2 cellular contexts compared by ENCODE assay signal in the genomic region with DNA sequence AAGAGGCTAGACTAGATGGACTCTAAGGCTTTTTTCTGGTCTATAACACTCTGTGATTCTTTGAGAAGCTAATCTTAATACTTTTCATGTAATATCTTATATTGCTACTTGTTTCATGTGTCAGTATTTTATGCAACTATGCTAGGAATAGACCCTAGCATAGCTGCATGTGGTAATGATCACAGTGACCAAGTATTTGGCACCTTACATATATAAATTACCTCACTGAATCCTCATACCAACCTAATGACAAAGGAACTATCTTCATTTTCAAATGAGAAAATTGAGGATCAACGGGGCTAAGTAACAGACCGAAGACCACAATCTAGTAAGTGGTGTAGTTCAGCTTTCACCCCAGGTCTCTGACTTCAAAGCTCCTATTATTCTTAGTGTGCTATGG.
TF ChIP-seq lines count a peak whose summit lies in the region.

No MANE protein-coding gene starts in this region.

TF ChIP-seq in SK-N-SH, 30 proteins besides CTCF, POLR2A, EP300 and RAD21 (continued from another document):
- TF ChIP-seq, protein P1, sequence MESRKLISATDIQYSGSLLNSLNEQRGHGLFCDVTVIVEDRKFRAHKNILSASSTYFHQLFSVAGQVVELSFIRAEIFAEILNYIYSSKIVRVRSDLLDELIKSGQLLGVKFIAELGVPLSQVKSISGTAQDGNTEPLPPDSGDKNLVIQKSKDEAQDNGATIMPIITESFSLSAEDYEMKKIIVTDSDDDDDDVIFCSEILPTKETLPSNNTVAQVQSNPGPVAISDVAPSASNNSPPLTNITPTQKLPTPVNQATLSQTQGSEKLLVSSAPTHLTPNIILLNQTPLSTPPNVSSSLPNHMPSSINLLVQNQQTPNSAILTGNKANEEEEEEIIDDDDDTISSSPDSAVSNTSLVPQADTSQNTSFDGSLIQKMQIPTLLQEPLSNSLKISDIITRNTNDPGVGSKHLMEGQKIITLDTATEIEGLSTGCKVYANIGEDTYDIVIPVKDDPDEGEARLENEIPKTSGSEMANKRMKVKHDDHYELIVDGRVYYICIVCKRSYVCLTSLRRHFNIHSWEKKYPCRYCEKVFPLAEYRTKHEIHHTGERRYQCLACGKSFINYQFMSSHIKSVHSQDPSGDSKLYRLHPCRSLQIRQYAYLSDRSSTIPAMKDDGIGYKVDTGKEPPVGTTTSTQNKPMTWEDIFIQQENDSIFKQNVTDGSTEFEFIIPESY (IDR thresholded peaks at IDR 0.05; ENCODE audit: borderline replicate concordance, low read depth) = no peak
- no peak for TF ChIP-seq TAF1 (IDR thresholded peaks at IDR 0.05; ENCODE audit: borderline replicate concordance, low read depth, low read length)
- TF ChIP-seq TCF12 (IDR thresholded peaks at IDR 0.05) = no peak
- no peak for TF ChIP-seq NRF1 (IDR thresholded peaks at IDR 0.05; ENCODE audit: low read depth, low read length)
- TF ChIP-seq, protein P2, sequence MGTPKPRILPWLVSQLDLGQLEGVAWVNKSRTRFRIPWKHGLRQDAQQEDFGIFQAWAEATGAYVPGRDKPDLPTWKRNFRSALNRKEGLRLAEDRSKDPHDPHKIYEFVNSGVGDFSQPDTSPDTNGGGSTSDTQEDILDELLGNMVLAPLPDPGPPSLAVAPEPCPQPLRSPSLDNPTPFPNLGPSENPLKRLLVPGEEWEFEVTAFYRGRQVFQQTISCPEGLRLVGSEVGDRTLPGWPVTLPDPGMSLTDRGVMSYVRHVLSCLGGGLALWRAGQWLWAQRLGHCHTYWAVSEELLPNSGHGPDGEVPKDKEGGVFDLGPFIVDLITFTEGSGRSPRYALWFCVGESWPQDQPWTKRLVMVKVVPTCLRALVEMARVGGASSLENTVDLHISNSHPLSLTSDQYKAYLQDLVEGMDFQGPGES (IDR thresholded peaks at IDR 0.05; ENCODE audit: low read depth, low read length) = no peak
- TF ChIP-seq CHD2 (IDR thresholded peaks at IDR 0.05; ENCODE audit: low read length, partially characterized antibody) = no peak
- TF ChIP-seq TEAD4 (IDR thresholded peaks at IDR 0.05; ENCODE audit: borderline replicate concordance, insufficient read depth) = no peak
- TF ChIP-seq MXI1 (IDR thresholded peaks at IDR 0.05; ENCODE audit: low read depth, low read length) = no peak
- no peak for TF ChIP-seq RCOR1 (IDR thresholded peaks at IDR 0.05; ENCODE audit: low read length)
- TF ChIP-seq, protein P3, sequence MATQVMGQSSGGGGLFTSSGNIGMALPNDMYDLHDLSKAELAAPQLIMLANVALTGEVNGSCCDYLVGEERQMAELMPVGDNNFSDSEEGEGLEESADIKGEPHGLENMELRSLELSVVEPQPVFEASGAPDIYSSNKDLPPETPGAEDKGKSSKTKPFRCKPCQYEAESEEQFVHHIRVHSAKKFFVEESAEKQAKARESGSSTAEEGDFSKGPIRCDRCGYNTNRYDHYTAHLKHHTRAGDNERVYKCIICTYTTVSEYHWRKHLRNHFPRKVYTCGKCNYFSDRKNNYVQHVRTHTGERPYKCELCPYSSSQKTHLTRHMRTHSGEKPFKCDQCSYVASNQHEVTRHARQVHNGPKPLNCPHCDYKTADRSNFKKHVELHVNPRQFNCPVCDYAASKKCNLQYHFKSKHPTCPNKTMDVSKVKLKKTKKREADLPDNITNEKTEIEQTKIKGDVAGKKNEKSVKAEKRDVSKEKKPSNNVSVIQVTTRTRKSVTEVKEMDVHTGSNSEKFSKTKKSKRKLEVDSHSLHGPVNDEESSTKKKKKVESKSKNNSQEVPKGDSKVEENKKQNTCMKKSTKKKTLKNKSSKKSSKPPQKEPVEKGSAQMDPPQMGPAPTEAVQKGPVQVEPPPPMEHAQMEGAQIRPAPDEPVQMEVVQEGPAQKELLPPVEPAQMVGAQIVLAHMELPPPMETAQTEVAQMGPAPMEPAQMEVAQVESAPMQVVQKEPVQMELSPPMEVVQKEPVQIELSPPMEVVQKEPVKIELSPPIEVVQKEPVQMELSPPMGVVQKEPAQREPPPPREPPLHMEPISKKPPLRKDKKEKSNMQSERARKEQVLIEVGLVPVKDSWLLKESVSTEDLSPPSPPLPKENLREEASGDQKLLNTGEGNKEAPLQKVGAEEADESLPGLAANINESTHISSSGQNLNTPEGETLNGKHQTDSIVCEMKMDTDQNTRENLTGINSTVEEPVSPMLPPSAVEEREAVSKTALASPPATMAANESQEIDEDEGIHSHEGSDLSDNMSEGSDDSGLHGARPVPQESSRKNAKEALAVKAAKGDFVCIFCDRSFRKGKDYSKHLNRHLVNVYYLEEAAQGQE (IDR thresholded peaks at IDR 0.05; ENCODE audit: low read depth, low read length) = no peak
- TF ChIP-seq POLR2AphosphoS5 (IDR thresholded peaks at IDR 0.05; ENCODE audit: low read depth, low read length) = no peak
- no peak for TF ChIP-seq EZH2phosphoT487 (IDR thresholded peaks at IDR 0.05; ENCODE audit: borderline replicate concordance, low read depth)
- TF ChIP-seq JUND (IDR thresholded peaks at IDR 0.05) = no peak

TF ChIP-seq in SK-N-SH treated with all-trans-retinoic acid at 6 μM for 48 hours, 23 proteins besides CTCF, POLR2A, EP300 and RAD21 (continued from another document):
- TF ChIP-seq GLIS3 (CRISPR knock-in tag; IDR thresholded peaks at IDR 0.05) (no peak), ESRRG (CRISPR knock-in tag; IDR thresholded peaks at IDR 0.05) (no peak), TCF4 (CRISPR knock-in tag; IDR thresholded peaks at IDR 0.05; ENCODE audit: borderline replicate concordance) (no peak), ISL1 (CRISPR knock-in tag; IDR thresholded peaks at IDR 0.05) (no peak), ARNTL (CRISPR knock-in tag; IDR thresholded peaks at IDR 0.05; ENCODE audit: borderline replicate concordance, low read depth) (no peak), BACH2 (CRISPR knock-in tag; IDR thresholded peaks at IDR 0.05; ENCODE audit: borderline replicate concordance) (no peak), ZNF565 (CRISPR knock-in tag; conservative IDR thresholded peaks at IDR 0.05; ENCODE audit: low read depth) (no peak), ZNF70 (CRISPR knock-in tag; IDR thresholded peaks at IDR 0.05) (no peak), RARB (CRISPR knock-in tag; IDR thresholded peaks at IDR 0.05) (no peak), OSR1 (CRISPR knock-in tag; IDR thresholded peaks at IDR 0.05) (no peak)
- TF ChIP-seq, protein P4, sequence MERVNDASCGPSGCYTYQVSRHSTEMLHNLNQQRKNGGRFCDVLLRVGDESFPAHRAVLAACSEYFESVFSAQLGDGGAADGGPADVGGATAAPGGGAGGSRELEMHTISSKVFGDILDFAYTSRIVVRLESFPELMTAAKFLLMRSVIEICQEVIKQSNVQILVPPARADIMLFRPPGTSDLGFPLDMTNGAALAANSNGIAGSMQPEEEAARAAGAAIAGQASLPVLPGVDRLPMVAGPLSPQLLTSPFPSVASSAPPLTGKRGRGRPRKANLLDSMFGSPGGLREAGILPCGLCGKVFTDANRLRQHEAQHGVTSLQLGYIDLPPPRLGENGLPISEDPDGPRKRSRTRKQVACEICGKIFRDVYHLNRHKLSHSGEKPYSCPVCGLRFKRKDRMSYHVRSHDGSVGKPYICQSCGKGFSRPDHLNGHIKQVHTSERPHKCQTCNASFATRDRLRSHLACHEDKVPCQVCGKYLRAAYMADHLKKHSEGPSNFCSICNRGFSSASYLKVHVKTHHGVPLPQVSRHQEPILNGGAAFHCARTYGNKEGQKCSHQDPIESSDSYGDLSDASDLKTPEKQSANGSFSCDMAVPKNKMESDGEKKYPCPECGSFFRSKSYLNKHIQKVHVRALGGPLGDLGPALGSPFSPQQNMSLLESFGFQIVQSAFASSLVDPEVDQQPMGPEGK (CRISPR knock-in tag; IDR thresholded peaks at IDR 0.05; ENCODE audit: borderline replicate concordance) = no peak
